ENCODE assay signal across 8 cellular contexts in genomic region chr10:71285180-71285545, GRCh38. TPM values are rescaled to one million over a fixed set of nuclear protein-coding genes. Genes with fewer than 3 reads are reported as not detected.
DNase-seq lines count a peak whose midpoint lies in the region; ATAC-seq and TF ChIP-seq lines count a peak whose summit lies in the region.

No MANE protein-coding gene starts in this region.

- intact Hi-C loops in activated CD4-positive, alpha-beta T cell treated with anti-CD3 and anti-CD28 coated beads, Interleukin-2, amount 10 ng/mL, durations not matched to agents 24 days and 14 days (cut with micrococcal nuclease) = loop anchor here (5.0 kb wide), 1 partner anchor 358 kb away; no protein-coding TSS in a partner anchor

- H3K9ac ChIP-seq in KMS-11 = no peak overlapping the region

- H4K20me1 ChIP-seq in KMS-11 (ENCODE audit: insufficient read depth) = no peaks in the 10 kb centered on the region

- H3K4me3 ChIP-seq in KMS-11 (IDR thresholded peaks at IDR 0.05; ENCODE audit: insufficient read depth, low read depth, low read length) (no peak overlapping the region), epithelial cell of proximal tubule (ENCODE audit: low read depth, low read length) (no peak overlapping the region)

- no peaks in the 10 kb centered on the region for H3K36me3 ChIP-seq in KMS-11 (ENCODE audit: insufficient read depth)

- no peak overlapping the region for H3K27ac Mint-ChIP-seq in activated CD4-positive, alpha-beta T cell treated with anti-CD3 and anti-CD28 coated beads, Interleukin-2, amount 10 ng/mL, durations not matched to agents 24 days and 14 days
- H3K27ac Mint-ChIP-seq in nephron progenitor cell = no peak overlapping the region

- H3K4me1 ChIP-seq in KMS-11 (ENCODE audit: low read depth, poor library complexity, severe bottlenecking) = no peaks in the 10 kb centered on the region

- TF ChIP-seq CTCF in KMS-11 (conservative IDR thresholded peaks at IDR 0.05; ENCODE audit: low read depth, low read length) (peak; percentile 78; the same call in 1 of the 2 replicates), epithelial cell of proximal tubule (conservative IDR thresholded peaks at IDR 0.05; ENCODE audit: low read depth, low read length) (peak; percentile 79), nephron progenitor cell (IDR thresholded peaks at IDR 0.05) (peak; percentile 70)

- no peak for ATAC-seq in GM21447 (IDR thresholded peaks at IDR 0.05; ENCODE audit: unreplicated experiment)
- ATAC-seq in GM21390 (IDR thresholded peaks at IDR 0.05; ENCODE audit: unreplicated experiment) = no peak

- no peaks in the 10 kb centered on the region for H3K36me3 Mint-ChIP-seq in activated CD4-positive, alpha-beta T cell treated with anti-CD3 and anti-CD28 coated beads, Interleukin-2, amount 10 ng/mL, durations not matched to agents 24 days and 14 days (ENCODE audit: low read depth)
- peaks cover 40% of the 10 kb centered on the region for H3K36me3 Mint-ChIP-seq in nephron progenitor cell (ENCODE audit: low read depth)

- DNase-seq in EL (peak; percentile 44), epithelial cell of proximal tubule (ENCODE audit: low read depth) (no peak), nephron progenitor cell (peak; percentile 68), NCI-H2107 treated with DMSO at 0.1 percent for 48 hours (lab: John Stamatoyannopoulos, UW; ENCODE audit: unreplicated experiment) (no peak)
- DNase-seq in activated CD4-positive, alpha-beta T cell treated with anti-CD3 and anti-CD28 coated beads, Interleukin-2, amount 10 ng/mL, durations not matched to agents 24 days and 14 days = peak; percentile 70

- H3K4me2 ChIP-seq in KMS-11 = no peak overlapping the region

- no peaks in the 10 kb centered on the region for H3K4me1 Mint-ChIP-seq in activated CD4-positive, alpha-beta T cell treated with anti-CD3 and anti-CD28 coated beads, Interleukin-2, amount 10 ng/mL, durations not matched to agents 24 days and 14 days
- peaks cover 23% of the 10 kb centered on the region for H3K4me1 Mint-ChIP-seq in nephron progenitor cell

- H3K27me3 ChIP-seq in KMS-11 (ENCODE audit: insufficient read depth, low read depth) = peaks cover 31% of the 10 kb centered on the region; the same call in 1 of the 2 replicates

- H3K27ac ChIP-seq in KMS-11 = no peak overlapping the region

- no peak overlapping the region for H3K4me3 Mint-ChIP-seq in activated CD4-positive, alpha-beta T cell treated with anti-CD3 and anti-CD28 coated beads, Interleukin-2, amount 10 ng/mL, durations not matched to agents 24 days and 14 days
- no peak overlapping the region for H3K4me3 Mint-ChIP-seq in nephron progenitor cell

- H3K79me2 ChIP-seq in KMS-11 (ENCODE audit: insufficient read depth, low read depth) = no peaks in the 10 kb centered on the region

- no peak overlapping the region for H2AFZ ChIP-seq in KMS-11 (ENCODE audit: low read depth)

- H3K9me3 Mint-ChIP-seq in activated CD4-positive, alpha-beta T cell treated with anti-CD3 and anti-CD28 coated beads, Interleukin-2, amount 10 ng/mL, durations not matched to agents 24 days and 14 days = no peaks in the 10 kb centered on the region
- H3K9me3 Mint-ChIP-seq in nephron progenitor cell = no peaks in the 10 kb centered on the region

- no peaks in the 10 kb centered on the region for H3K27me3 Mint-ChIP-seq in activated CD4-positive, alpha-beta T cell treated with anti-CD3 and anti-CD28 coated beads, Interleukin-2, amount 10 ng/mL, durations not matched to agents 24 days and 14 days
- H3K27me3 Mint-ChIP-seq in nephron progenitor cell (ENCODE audit: low read depth, poor library complexity) = peaks cover 2% of the 10 kb centered on the region

RNA-seq across cellular contexts. Expression of gene SLC29A3, which starts 33.9 kb away (rescaled TPM):
- 5.6 and 6.0 TPM in 2 replicates for total RNA-seq in activated CD4-positive, alpha-beta T cell treated with anti-CD3 and anti-CD28 coated beads, Interleukin-2, amount 10 ng/mL, durations not matched to agents 24 days and 14 days
- 0.58 and 2.2 TPM in 2 replicates for total RNA-seq in epithelial cell of proximal tubule

Comparison
In these comparisons a context has a peak if more than half of its experiments do, and no peak if none do; other contexts are left out.
1. DNase-seq: peak in EL (single experiment), activated CD4-positive, alpha-beta T cell treated with anti-CD3 and anti-CD28 coated beads, Interleukin-2, amount 10 ng/mL, durations not matched to agents 24 days and 14 days (single experiment) and nephron progenitor cell (single experiment); none in epithelial cell of proximal tubule (single experiment) and NCI-H2107 treated with DMSO at 0.1 percent for 48 hours (single experiment).
2. Peak in every context shown above with its lines, with median percentiles within 50 percentile points of each other: CTCF ChIP-seq.